In genomic region chr10:124174071-124174566, GRCh38 we compare ENCODE assay signal across 24 cellular contexts.
DNase-seq lines count a peak whose midpoint lies in the region; ATAC-seq and TF ChIP-seq lines count a peak whose summit lies in the region.
"Had no signal": no experiment of that assay in that cellular context is flagged by ENCODE, and none has a peak within 500 bp of the region (broad histone marks: within the 10 kb centered on the region; RNA-seq: fewer than 3 reads in every experiment).

No MANE protein-coding gene starts in this region.

- no peaks in the 10 kb centered on the region for H3K36me3 ChIP-seq in IMR-90 (ENCODE audit: control insufficient read depth, insufficient read depth, low read length)
- no peaks in the 10 kb centered on the region for H3K36me3 ChIP-seq in gastroesophageal sphincter
- H3K36me3 ChIP-seq in osteoblast (ENCODE audit: insufficient read depth, low read length): no peaks in the 10 kb centered on the region
- H3K36me3 ChIP-seq: BE2C had no signal

- H3K9ac ChIP-seq in IMR-90 (ENCODE audit: low read depth, low read length): no peak overlapping the region

- H2AFZ ChIP-seq in IMR-90 (replicated peaks; ENCODE audit: low read length, poor library complexity) (no peak overlapping the region), osteoblast (ENCODE audit: low read length) (no peak overlapping the region)

- peak; percentile 37 for DNase-seq in activated CD8-positive, alpha-beta memory T cell treated with anti-CD3 and anti-CD28 coated beads, Interleukin-2, amount 10 ng/mL, durations not matched to agents 7 days and 5 days
- DNase-seq in activated CD8-positive, alpha-beta memory T cell treated with anti-CD3 and anti-CD28 coated beads, Interleukin-2, amount 50 U/mL, for 4 hours: no peak
- no peak for DNase-seq in IMR-90
- peak; percentile 53 for DNase-seq in osteoblast (ENCODE audit: insufficient read length, low spot score, missing footprints)
- no peak for DNase-seq in NCI-H1417 (lab: John Stamatoyannopoulos, UW)
- DNase-seq: BE2C, DMS53, GOT3, Kasumi-1, MM.1S, NCI-H1092 treated with DMSO at 0.1 percent for 48 hours, NCI-H2081, NCI-H510A treated with DMSO at 0.1 percent for 48 hours, NCI-H82, OCI-M1, Right ventricle myocardium superior had no signal

- H3K23ac ChIP-seq in IMR-90 (ENCODE audit: low read depth, low read length): no peak overlapping the region

- no peaks in the 10 kb centered on the region for H4K20me1 ChIP-seq in IMR-90 (ENCODE audit: insufficient read depth, low read length)
- H4K20me1 ChIP-seq in osteoblast (ENCODE audit: insufficient read depth, low read length): no peaks in the 10 kb centered on the region

- no peak overlapping the region for H3K27ac Mint-ChIP-seq in activated CD8-positive, alpha-beta memory T cell treated with anti-CD3 and anti-CD28 coated beads, Interleukin-2, amount 10 ng/mL, durations not matched to agents 7 days and 5 days
- H3K27ac Mint-ChIP-seq: CD8-positive, alpha-beta T cell; HFFc6 had no signal

- H3K27me3 Mint-ChIP-seq in activated CD8-positive, alpha-beta memory T cell treated with anti-CD3 and anti-CD28 coated beads, Interleukin-2, amount 10 ng/mL, durations not matched to agents 7 days and 5 days: peaks cover 2% of the 10 kb centered on the region

- TF ChIP-seq POLR2A in IMR-90 (IDR thresholded peaks at IDR 0.05; ENCODE audit: low read depth, low read length): no peak
- TF ChIP-seq POLR2A in gastroesophageal sphincter (IDR thresholded peaks at IDR 0.05): no peak

- CTCF ChIA-PET in activated CD8-positive, alpha-beta memory T cell treated with anti-CD3 and anti-CD28 coated beads, Interleukin-2, amount 10 ng/mL, durations not matched to agents 7 days and 5 days (lab: Charles Lee): no interaction called here
- CTCF ChIA-PET in IMR-90 (lab: Yijun Ruan, JAX): no interaction called here

- no peak for TF ChIP-seq RAD21 in IMR-90 (IDR thresholded peaks at IDR 0.05; ENCODE audit: low read length)

- H3K4me3 ChIP-seq in IMR-90 (ENCODE audit: insufficient read depth, low read depth, low read length) (no peak overlapping the region), gastroesophageal sphincter (no peak overlapping the region), osteoblast (ENCODE audit: insufficient read depth, low read length) (no peak overlapping the region)
- H3K4me3 ChIP-seq: GM12878, SK-N-MC had no signal

- peaks cover 7% of the 10 kb centered on the region for H3K9me3 ChIP-seq in IMR-90 (ENCODE audit: control insufficient read depth, insufficient read depth, low read length)
- H3K9me3 ChIP-seq in gastroesophageal sphincter: no peaks in the 10 kb centered on the region
- H3K9me3 ChIP-seq in osteoblast (ENCODE audit: low read depth, low read length): no peaks in the 10 kb centered on the region
- H3K9me3 ChIP-seq: BE2C had no signal

- no peak overlapping the region for H4K5ac ChIP-seq in IMR-90 (ENCODE audit: low read depth, low read length)

- no peak overlapping the region for H2BK120ac ChIP-seq in IMR-90 (ENCODE audit: low read depth, low read length)

- H3K14ac ChIP-seq in IMR-90 (replicated peaks; ENCODE audit: low read depth, low read length): no peak overlapping the region

- no peaks in the 10 kb centered on the region for H3K9me3 Mint-ChIP-seq in activated CD8-positive, alpha-beta memory T cell treated with anti-CD3 and anti-CD28 coated beads, Interleukin-2, amount 10 ng/mL, durations not matched to agents 7 days and 5 days (ENCODE audit: low read depth)
- H3K9me3 Mint-ChIP-seq: CD8-positive, alpha-beta T cell; HFFc6 had no signal

- H3K56ac ChIP-seq in IMR-90 (ENCODE audit: extremely low read depth, insufficient read depth, low read length): no peak overlapping the region

- intact Hi-C loops in IMR-90 (cut with micrococcal nuclease): no loop called here

- no peak overlapping the region for H2AK5ac ChIP-seq in IMR-90 (ENCODE audit: low read depth, low read length)

- H2BK20ac ChIP-seq in IMR-90 (ENCODE audit: low read depth, low read length): no peak overlapping the region

- ATAC-seq in activated CD8-positive, alpha-beta memory T cell treated with anti-CD3 and anti-CD28 coated beads, Interleukin-2, amount 10 ng/mL, durations not matched to agents 7 days and 5 days: no peak
- ATAC-seq in IMR-90 (ENCODE audit: low read depth) (no peak), gastroesophageal sphincter (peak; percentile 14), GM21367 (IDR thresholded peaks at IDR 0.05; ENCODE audit: unreplicated experiment) (no peak), HG03469 (IDR thresholded peaks at IDR 0.05; ENCODE audit: unreplicated experiment) (no peak)
- ATAC-seq: CD8-positive, alpha-beta T cell; GM12878 had no signal

- H3K27ac ChIP-seq in IMR-90 (ENCODE audit: insufficient read depth, low read length): no peak overlapping the region
- H3K27ac ChIP-seq in gastroesophageal sphincter: no peak overlapping the region
- H3K27ac ChIP-seq in osteoblast (ENCODE audit: low read depth, low read length): no peak overlapping the region
- H3K27ac ChIP-seq: HL-60, SK-N-MC had no signal

- H3K4me2 ChIP-seq in IMR-90 (ENCODE audit: low read depth, low read length) (no peak overlapping the region), osteoblast (ENCODE audit: insufficient read depth, low read length) (no peak overlapping the region)

- no peaks in the 10 kb centered on the region for H3K4me1 ChIP-seq in IMR-90 (ENCODE audit: control insufficient read depth, insufficient read depth, low read length)
- H3K4me1 ChIP-seq in gastroesophageal sphincter: no peaks in the 10 kb centered on the region
- peaks cover 12% of the 10 kb centered on the region for H3K4me1 ChIP-seq in osteoblast (ENCODE audit: insufficient read depth, low read length)
- H3K4me1 ChIP-seq: BE2C had no signal

- no peak for TF ChIP-seq EP300 in gastroesophageal sphincter (IDR thresholded peaks at IDR 0.05)

- no peaks in the 10 kb centered on the region for H3K9me1 ChIP-seq in IMR-90 (ENCODE audit: insufficient read depth, low read length)

- no peak overlapping the region for H3K18ac ChIP-seq in IMR-90 (ENCODE audit: low read depth, low read length)

- WGBS in IMR-90 (ENCODE audit: extremely low coverage in 2 of 2, insufficient read length in 1 of 2), 2 experiments: 77% methylated on average over 5 of the region's 15 CpGs; no CpG with 5 or more reads in 1 of the 2 experiments
- WGBS in gastroesophageal sphincter (ENCODE audit: low coverage in 1 of 2), 2 donors: 88 to 93% methylated on average over 3 to 6 of the region's 15 CpGs

- no peaks in the 10 kb centered on the region for H3K79me1 ChIP-seq in IMR-90 (ENCODE audit: low read depth in 1 of 2, low read length in 2 of 2)

- TF ChIP-seq CTCF in IMR-90 (conservative IDR thresholded peaks at IDR 0.05; ENCODE audit: low read depth, low read length) (no peak), gastroesophageal sphincter (IDR thresholded peaks at IDR 0.05) (no peak), osteoblast (IDR thresholded peaks at IDR 0.05; ENCODE audit: extremely low read depth, low read depth, low read length) (no peak)

- in situ Hi-C loops in IMR-90 (cut with MboI; ENCODE audit: low sequenced_read_pairs): no loop called here

- H2BK15ac ChIP-seq in IMR-90 (ENCODE audit: low read depth, low read length): no peak overlapping the region

- H3K27me3 ChIP-seq in IMR-90 (ENCODE audit: control insufficient read depth, insufficient read depth, low read length) (no peaks in the 10 kb centered on the region), gastroesophageal sphincter (no peaks in the 10 kb centered on the region), osteoblast (ENCODE audit: insufficient read depth, low read length) (peaks cover 8% of the 10 kb centered on the region)
- H3K27me3 ChIP-seq: BE2C had no signal

- H3K4ac ChIP-seq in IMR-90 (ENCODE audit: low read depth, low read length): no peak overlapping the region

- BruUV-seq in IMR-90 (replicated peaks; lab: Mats Ljungman, UMichigan): no TSS peak

- peaks cover 5% of the 10 kb centered on the region for H3K4me1 Mint-ChIP-seq in activated CD8-positive, alpha-beta memory T cell treated with anti-CD3 and anti-CD28 coated beads, Interleukin-2, amount 10 ng/mL, durations not matched to agents 7 days and 5 days

- H3K36me3 Mint-ChIP-seq in activated CD8-positive, alpha-beta memory T cell treated with anti-CD3 and anti-CD28 coated beads, Interleukin-2, amount 10 ng/mL, durations not matched to agents 7 days and 5 days: no peaks in the 10 kb centered on the region
- H3K36me3 Mint-ChIP-seq: CD8-positive, alpha-beta T cell had no signal

- no peak overlapping the region for H4K91ac ChIP-seq in IMR-90 (ENCODE audit: insufficient read depth, low read depth, low read length)

- no peaks in the 10 kb centered on the region for H3K79me2 ChIP-seq in osteoblast (ENCODE audit: insufficient read depth, low read length)

- no peak overlapping the region for H4K8ac ChIP-seq in IMR-90 (ENCODE audit: low read depth in 2 of 2, low read length in 2 of 2)

- no peak overlapping the region for H2BK5ac ChIP-seq in IMR-90 (ENCODE audit: low read depth, low read length, poor library complexity, severe bottlenecking)

- no peak overlapping the region for H3K4me3 Mint-ChIP-seq in activated CD8-positive, alpha-beta memory T cell treated with anti-CD3 and anti-CD28 coated beads, Interleukin-2, amount 10 ng/mL, durations not matched to agents 7 days and 5 days
- H3K4me3 Mint-ChIP-seq: CD8-positive, alpha-beta T cell; HFFc6 had no signal

- POLR2A ChIA-PET in IMR-90 (lab: Charles Lee; ENCODE audit: unreplicated experiment): no interaction called here

- dilution Hi-C loops in IMR-90 (cut with HindIII; ENCODE audit: low sequenced_read_pairs, unreplicated experiment): no loop called here

- peak overlapping the region; percentile 55 for H2AK9ac ChIP-seq in IMR-90 (replicated peaks; ENCODE audit: low read depth, low read length, poor library complexity)

TF ChIP-seq in IMR-90, 13 proteins besides CTCF, POLR2A, EP300 and RAD21:
- no peak for TF ChIP-seq BHLHE40 (IDR thresholded peaks at IDR 0.05; ENCODE audit: low read depth, low read length)

Comparison
In these comparisons a context has a peak if more than half of its experiments do, and no peak if none do; other contexts are left out.
1. DNase-seq: peak in activated CD8-positive, alpha-beta memory T cell treated with anti-CD3 and anti-CD28 coated beads, Interleukin-2, amount 10 ng/mL, durations not matched to agents 7 days and 5 days (single experiment) and osteoblast (single experiment); none in activated CD8-positive, alpha-beta memory T cell treated with anti-CD3 and anti-CD28 coated beads, Interleukin-2, amount 50 U/mL, for 4 hours (single experiment), IMR-90 (single experiment) and NCI-H1417 (0 of 3).